ENCODE assay signal across 8 cellular contexts in the genomic region with DNA sequence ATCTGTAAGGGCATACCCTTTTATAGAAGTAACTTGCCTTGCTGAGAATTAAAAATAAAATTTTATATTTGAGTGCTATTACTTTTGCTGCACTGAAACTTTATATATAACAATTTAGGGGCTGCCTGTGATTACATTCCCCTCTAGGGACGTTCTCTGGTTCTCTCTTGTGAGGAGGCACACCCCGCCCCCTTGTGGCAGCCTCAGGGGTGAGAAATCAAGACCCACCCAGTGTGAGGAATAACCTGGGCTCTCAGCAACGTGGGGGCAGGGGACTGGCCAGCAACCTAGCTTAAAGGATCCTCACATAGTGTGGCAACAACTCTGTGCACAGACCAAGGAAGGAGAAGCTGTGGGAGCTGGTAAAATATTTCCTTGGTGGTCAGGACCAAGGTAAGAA. TPM values are rescaled to one million over a fixed set of nuclear protein-coding genes. Genes with fewer than 3 reads are reported as not detected.
DNase-seq lines count a peak whose midpoint lies in the region; ATAC-seq and TF ChIP-seq lines count a peak whose summit lies in the region.

No MANE protein-coding gene starts in this region.

- intact Hi-C loops in esophagus muscularis mucosa (cut with DNase I) = no loop called here

- TF ChIP-seq CTCF in 22Rv1 (IDR thresholded peaks at IDR 0.05) (peak; percentile 32), GM13977 (IDR thresholded peaks at IDR 0.05; ENCODE audit: extremely low read depth, insufficient read depth, missing control alignments) (peak; percentile 54), esophagus muscularis mucosa (IDR thresholded peaks at IDR 0.05) (peak in 2 of 3 experiments; percentile 10 to 20)

- TF ChIP-seq POLR2A in esophagus muscularis mucosa (IDR thresholded peaks at IDR 0.05; ENCODE audit: low read depth) = no peak

- no peak for TF ChIP-seq EP300 in esophagus muscularis mucosa (IDR thresholded peaks at IDR 0.05)

- no peak overlapping the region for H3K4me3 ChIP-seq in esophagus muscularis mucosa

- H3K9me3 ChIP-seq in esophagus muscularis mucosa = no peaks in the 10 kb centered on the region

- H3K27ac ChIP-seq in 22Rv1 = no peak overlapping the region
- no peak overlapping the region for H3K27ac ChIP-seq in esophagus muscularis mucosa (replicated peaks in 1 of 4)

- no peak for DNase-seq in GM13977 (ENCODE audit: low spot score)
- peak; percentile 20 for DNase-seq in UCSD-AML1 (lab: John Stamatoyannopoulos, UW; ENCODE audit: unreplicated experiment)
- no peak for DNase-seq in esophagus muscularis mucosa (ENCODE audit: extremely low spot score)
- peak; percentile 31 for DNase-seq in stimulated activated naive CD4-positive, alpha-beta T cell treated with Interleukin-2 at 50 U/mL for 16 hours (lab: John Stamatoyannopoulos, UW)
- DNase-seq in HuH-7 (ENCODE audit: low spot score) = no peak
- DNase-seq in foreskin melanocyte = no peak

- in situ Hi-C loops in GM13977 (cut with MboI; ENCODE audit: low pct_unique_long_range_greater_than_20kb, low sequenced_read_pairs, unreplicated experiment) = no loop called here

- H3K4me1 ChIP-seq in esophagus muscularis mucosa = peaks cover 0 to 7% (median 4%) of the 10 kb centered on the region in 4 donors

- no peaks in the 10 kb centered on the region for H3K27me3 ChIP-seq in esophagus muscularis mucosa

- no peak for ATAC-seq in GM19455 (IDR thresholded peaks at IDR 0.05; ENCODE audit: unreplicated experiment)

- 14% methylated on average over 3 of the region's 3 CpGs for WGBS in esophagus muscularis mucosa

- no peaks in the 10 kb centered on the region for H3K36me3 ChIP-seq in esophagus muscularis mucosa

RNA-seq across cellular contexts. Expression of gene MAGEA9, which starts 43.7 kb away (rescaled TPM):
- not detected for total RNA-seq in esophagus muscularis mucosa

RNA-seq across cellular contexts. Expression of gene HSFX1, which starts 51.6 kb away (rescaled TPM):
- total RNA-seq in esophagus muscularis mucosa = 1 to 10 TPM in 3 of 4 donors, under 1 TPM in 1; 0.78 to 2.0 (median 1.2) TPM

RNA-seq across cellular contexts. Expression of gene MAGEA8, which starts 55.6 kb away (rescaled TPM):
- total RNA-seq in esophagus muscularis mucosa = not detected

Comparison
In these comparisons a context has a peak if more than half of its experiments do, and no peak if none do; other contexts are left out.
1. DNase-seq: peak in UCSD-AML1 (single experiment) and stimulated activated naive CD4-positive, alpha-beta T cell treated with Interleukin-2 at 50 U/mL for 16 hours (single experiment); none in GM13977 (single experiment), esophagus muscularis mucosa (single experiment), HuH-7 (single experiment) and foreskin melanocyte (single experiment).
2. Peak in every context shown above with its lines, with median percentiles within 50 percentile points of each other: CTCF ChIP-seq.